ENCODE assay signal across 11 cellular contexts in the genomic region with DNA sequence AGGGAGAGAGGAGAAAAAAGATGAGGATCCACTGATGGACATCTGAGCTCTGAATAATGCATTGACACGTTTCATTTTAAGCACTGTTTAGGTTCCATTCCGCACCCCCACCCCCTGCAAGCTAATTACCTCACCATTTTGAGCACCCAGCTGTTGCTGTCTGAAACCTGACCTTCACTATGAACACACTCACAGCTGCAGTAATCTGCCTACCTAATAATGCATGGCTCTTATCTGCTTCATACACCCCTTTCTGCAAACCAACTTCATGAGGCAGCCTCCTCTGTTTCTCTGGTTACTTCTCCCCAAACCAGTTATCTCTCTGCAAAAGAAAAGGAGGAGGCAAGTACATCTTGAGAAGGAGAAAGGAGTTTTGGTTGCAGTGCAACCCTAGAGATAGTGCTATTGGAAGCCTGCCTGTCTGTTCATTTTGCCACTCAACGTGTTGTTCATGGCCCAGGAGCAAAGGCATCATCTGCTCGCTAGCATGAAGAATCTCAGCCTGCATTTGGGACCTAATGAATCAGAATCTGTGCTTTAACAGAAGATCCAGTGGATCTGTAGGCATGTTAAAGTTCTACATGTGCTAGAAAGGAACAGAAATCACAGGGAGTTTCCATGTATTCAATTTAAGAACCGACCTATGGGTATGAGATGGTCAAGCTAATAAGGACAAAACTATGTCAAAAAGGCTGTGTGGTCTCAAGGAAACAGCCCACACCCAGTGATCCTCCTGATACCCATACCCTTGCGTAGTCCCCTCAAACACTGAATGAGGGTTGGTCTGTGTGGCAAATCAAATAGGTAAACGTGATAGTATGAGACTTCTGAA.
DNase-seq lines count a peak whose midpoint lies in the region; ATAC-seq, FAIRE-seq and TF ChIP-seq lines count a peak whose summit lies in the region.
"Had no signal": no experiment of that assay in that cellular context is flagged by ENCODE, and none has a peak within 500 bp of the region (broad histone marks: within the 10 kb centered on the region; RNA-seq: fewer than 3 reads in every experiment).

No MANE protein-coding gene starts in this region.

- POLR2A ChIA-PET in IMR-90 (lab: Charles Lee; ENCODE audit: unreplicated experiment) (no interaction called here), GM12878 (lab: Charles Lee) (interaction anchor here (0.6 to 2.3 kb wide), 11 partner anchors 8 to 212 kb away, joined by 3 to 7 read pairs (median 4); no protein-coding TSS in a partner anchor)

- peak overlapping the region; percentile 7; the same call in 1 of the 2 replicates for H4K5ac ChIP-seq in IMR-90 (ENCODE audit: low read depth, low read length)

- no peak for FAIRE-seq in GM12878 (lab: Jason Lieb, UNC)

- SMC1A ChIA-PET in GM12878 (lab: Charles Lee; ENCODE audit: uncharacterized antibody, unreplicated experiment): interaction anchor here (0.7 to 4.6 kb wide), 13 partner anchors 9 to 87 kb away, joined by 3 to 59 read pairs (median 5); a partner anchor contains a TSS

- H3K79me2 ChIP-seq in GM12878 (ENCODE audit: control insufficient read depth, insufficient read depth, low read length): peaks cover 25% of the 10 kb centered on the region

- H3K9ac ChIP-seq in IMR-90 (ENCODE audit: low read depth, low read length) (no peak overlapping the region; the same call in 1 of the 2 replicates), GM12878 (ENCODE audit: control insufficient read depth, insufficient read depth, low read length) (peak overlapping the region; percentile 35; the same call in 1 of the 2 replicates)

- H3K4me3 ChIP-seq in IMR-90 (ENCODE audit: insufficient read depth, low read depth, low read length) (no peak overlapping the region), GM12878 (peak overlapping the region; percentile 28; the same call in 1 of the 2 replicates)
- H3K4me3 ChIP-seq: SK-N-MC had no signal

- peak overlapping the region; percentile 35; the same call in 1 of the 2 replicates for H3K18ac ChIP-seq in IMR-90 (ENCODE audit: low read depth, low read length)

- peak overlapping the region; percentile 59 for H2BK20ac ChIP-seq in IMR-90 (ENCODE audit: low read depth, low read length)

- H3K27me3 ChIP-seq in IMR-90 (ENCODE audit: control insufficient read depth, insufficient read depth, low read length) (no peaks in the 10 kb centered on the region), GM12878 (replicated peaks in 1 of 2; ENCODE audit: control insufficient read depth in 2 of 2, insufficient read depth in 2 of 2, low read length in 1 of 2) (no peaks in the 10 kb centered on the region)

- CTCF ChIA-PET in IMR-90 (lab: Yijun Ruan, JAX) (no interaction called here), GM12878 (lab: Yijun Ruan, JAX) (interaction anchor here (0.7 to 1.8 kb wide), 7 partner anchors 9 to 84 kb away, joined by 3 to 7 read pairs (median 5); no protein-coding TSS in a partner anchor)

- H2AK5ac ChIP-seq in IMR-90 (ENCODE audit: low read depth, low read length): peak overlapping the region; percentile 72

- RAD21 ChIA-PET in GM12878 (lab: Charles Lee; ENCODE audit: unreplicated experiment): interaction anchor here (0.9 to 5.3 kb wide), 11 partner anchors 9 to 86 kb away, joined by 3 to 44 read pairs (median 5); a partner anchor contains a TSS

- peak overlapping the region; percentile 71 for H3K4ac ChIP-seq in IMR-90 (ENCODE audit: low read depth, low read length)

- peaks cover 31% of the 10 kb centered on the region for H3K9me1 ChIP-seq in IMR-90 (ENCODE audit: insufficient read depth, low read length)

- H2BK5ac ChIP-seq in IMR-90 (ENCODE audit: low read depth, low read length, poor library complexity, severe bottlenecking): peak overlapping the region; percentile 78

- H2BK15ac ChIP-seq in IMR-90 (ENCODE audit: low read depth, low read length): peak overlapping the region; percentile 22; the same call in 1 of the 3 replicates

- peak overlapping the region; percentile 45 for H2AK9ac ChIP-seq in IMR-90 (replicated peaks; ENCODE audit: low read depth, low read length, poor library complexity)

- TF ChIP-seq POLR2A in IMR-90 (IDR thresholded peaks at IDR 0.05; ENCODE audit: low read depth, low read length) (no peak), GM12878 (IDR thresholded peaks at IDR 0.05; ENCODE audit: low read depth, low read length) (no peak)

- intact Hi-C loops in IMR-90 (cut with micrococcal nuclease) (loop anchor here (1.0 to 2.0 kb wide), 2 partner anchors 49 to 86 kb away; a partner anchor contains a TSS), GM12878 (cut with micrococcal nuclease; ENCODE audit: unreplicated experiment) (loop anchor here (2.0 to 5.0 kb wide), 2 partner anchors 18 to 87 kb away; a partner anchor contains a TSS)

- no peak overlapping the region for H2AFZ ChIP-seq in IMR-90 (replicated peaks; ENCODE audit: low read length, poor library complexity)
- peak overlapping the region; percentile 27 for H2AFZ ChIP-seq in GM12878 (ENCODE audit: control insufficient read depth, low read depth, low read length)

- TF ChIP-seq CTCF in GM13976 (IDR thresholded peaks at IDR 0.05; ENCODE audit: borderline replicate concordance, control extremely low read depth, extremely low read depth, insufficient read depth, missing control alignments) (no peak), IMR-90 (conservative IDR thresholded peaks at IDR 0.05; ENCODE audit: low read depth, low read length) (no peak), GM12878 (IDR thresholded peaks at IDR 0.05 in 2 of 3, conservative IDR thresholded peaks at IDR 0.05 in 1 of 3; ENCODE audit: control insufficient read depth in 2 of 3, extremely low read depth in 1 of 3, insufficient read depth in 1 of 3, low read depth in 3 of 3, low read length in 3 of 3) (no peak)

- H3K79me1 ChIP-seq in IMR-90 (ENCODE audit: low read depth in 1 of 2, low read length in 2 of 2): peaks cover 30 to 65% of the 10 kb centered on the region in 2 experiments

- no peak overlapping the region; the same call in 1 of the 2 replicates for H3K56ac ChIP-seq in IMR-90 (ENCODE audit: extremely low read depth, insufficient read depth, low read length)

- H3K4me2 ChIP-seq in IMR-90 (ENCODE audit: low read depth, low read length): peak overlapping the region; percentile 37; the same call in 1 of the 2 replicates
- H3K4me2 ChIP-seq in GM12878 (ENCODE audit: control insufficient read depth, insufficient read depth): peak overlapping the region; percentile 82

- DNase-seq in GM13976 (ENCODE audit: low spot score) (peak; percentile 48), IMR-90 (peak; percentile 54), GM12878 (ENCODE audit: low read depth, low spot score) (no peak), cerebellum (ENCODE audit: low spot score) (no peak), NK-92 (lab: John Stamatoyannopoulos, UW; ENCODE audit: unreplicated experiment) (no peak)
- DNase-seq: activated T-cell treated with anti-CD3 and anti-CD28 coated beads, Interleukin-2, amount 50 U/mL, for 4 hours; DMS79 treated with DMSO at 0.1 percent for 48 hours had no signal

- H2BK120ac ChIP-seq in IMR-90 (ENCODE audit: low read depth, low read length): peak overlapping the region; percentile 62

- peak overlapping the region; percentile 75 for H3K14ac ChIP-seq in IMR-90 (replicated peaks; ENCODE audit: low read depth, low read length)

- 84% methylated on average over 5 of the region's 7 CpGs; no CpG with 5 or more reads in 1 of the 2 experiments for WGBS in IMR-90 (ENCODE audit: extremely low coverage in 2 of 2, insufficient read length in 1 of 2), 2 experiments
- WGBS in GM12878 (ENCODE audit: insufficient coverage, insufficient replicate concordance, low lambda C conversion rate, missing lambda C conversion rate): 6% methylated on average over 7 of the region's 7 CpGs

- H3K9me3 ChIP-seq in IMR-90 (ENCODE audit: control insufficient read depth, insufficient read depth, low read length): no peaks in the 10 kb centered on the region
- peaks cover 2% of the 10 kb centered on the region; the same call in 1 of the 3 replicates for H3K9me3 ChIP-seq in GM12878 (replicated peaks; ENCODE audit: control insufficient read depth, insufficient read depth, low read length)

- 0 out of 4 replicates have a peak, but pooled peaks of 1 of the 2 experiments have one; percentile 8 for TF ChIP-seq EP300 in GM12878 (IDR thresholded peaks at IDR 0.05; ENCODE audit: borderline replicate concordance in 1 of 2, control insufficient read depth in 1 of 2, low read depth in 2 of 2, low read length in 2 of 2)

- dilution Hi-C loops in IMR-90 (cut with HindIII; ENCODE audit: low sequenced_read_pairs, unreplicated experiment): no loop called here

- TF ChIP-seq RAD21 in IMR-90 (IDR thresholded peaks at IDR 0.05; ENCODE audit: low read length): no peak
- TF ChIP-seq RAD21 in GM12878 (IDR thresholded peaks at IDR 0.05; ENCODE audit: insufficient read depth, low read depth, low read length): no peak

- peak overlapping the region in 1 of 2 experiments; percentile 36; a peak in 3 of 4 replicates for H4K8ac ChIP-seq in IMR-90 (ENCODE audit: low read depth in 2 of 2, low read length in 2 of 2)

- H4K20me1 ChIP-seq in IMR-90 (ENCODE audit: insufficient read depth, low read length): peaks cover 23% of the 10 kb centered on the region
- no peaks in the 10 kb centered on the region for H4K20me1 ChIP-seq in GM12878 (ENCODE audit: control insufficient read depth, insufficient read depth)

- ATAC-seq in GM21529 (IDR thresholded peaks at IDR 0.05; ENCODE audit: unreplicated experiment) (peak; percentile 36), IMR-90 (ENCODE audit: low read depth) (no peak), GM12878 (peak; percentile 76), HG02970 (IDR thresholded peaks at IDR 0.05; ENCODE audit: low FRiP score, unreplicated experiment) (no peak), GM18907 (IDR thresholded peaks at IDR 0.05; ENCODE audit: unreplicated experiment) (no peak)

- H3K36me3 ChIP-seq in IMR-90 (ENCODE audit: control insufficient read depth, insufficient read depth, low read length) (no peaks in the 10 kb centered on the region), GM12878 (ENCODE audit: control insufficient read depth in 2 of 2, insufficient read depth in 2 of 2, low read length in 1 of 2) (no peaks in the 10 kb centered on the region)

- in situ Hi-C loops in GM13976 (cut with MboI; ENCODE audit: low sequenced_read_pairs, unreplicated experiment): no loop called here
- in situ Hi-C loops in IMR-90 (cut with MboI; ENCODE audit: low sequenced_read_pairs): no loop called here
- in situ Hi-C loops in GM12878 (cut with MboI): no loop called here

- peak overlapping the region; percentile 46 for H3K23ac ChIP-seq in IMR-90 (ENCODE audit: low read depth, low read length)

- BruUV-seq in IMR-90 (replicated peaks; lab: Mats Ljungman, UMichigan) (no TSS peak), GM12878 (replicated peaks; lab: Mats Ljungman, UMichigan) (no TSS peak)

- H3K27ac ChIP-seq in IMR-90 (ENCODE audit: insufficient read depth, low read length) (peak overlapping the region; percentile 46), GM12878 (ENCODE audit: control insufficient read depth, insufficient read depth) (peak overlapping the region; percentile 80)
- H3K27ac ChIP-seq: SK-N-MC had no signal

- peak overlapping the region; percentile 45; the same call in 1 of the 2 replicates for H4K91ac ChIP-seq in IMR-90 (ENCODE audit: insufficient read depth, low read depth, low read length)

- H3K4me1 ChIP-seq in IMR-90 (ENCODE audit: control insufficient read depth, insufficient read depth, low read length) (peaks cover 32% of the 10 kb centered on the region), GM12878 (ENCODE audit: control insufficient read depth, insufficient read depth, low read length) (peaks cover 22% of the 10 kb centered on the region)

Comparison
In these comparisons a context has a peak if more than half of its experiments do, and no peak if none do; other contexts are left out.
1. DNase-seq: peak in GM13976 (single experiment) and IMR-90 (single experiment); none in GM12878 (single experiment), cerebellum (single experiment) and NK-92 (single experiment).
2. ATAC-seq: peak in GM21529 (single experiment) and GM12878 (single experiment); none in IMR-90 (single experiment), HG02970 (single experiment) and GM18907 (single experiment).